Comparison of ENCODE assay signal across 1 cellular context in genomic region chr4:105708376-105709080, GRCh38.
TF ChIP-seq lines count a peak whose summit lies in the region.

TSS of gene GSTCD (plus strand) at chr4:105708784. CDS start at chr4:105717614, 8,830 bp downstream.
A gene with protein sequence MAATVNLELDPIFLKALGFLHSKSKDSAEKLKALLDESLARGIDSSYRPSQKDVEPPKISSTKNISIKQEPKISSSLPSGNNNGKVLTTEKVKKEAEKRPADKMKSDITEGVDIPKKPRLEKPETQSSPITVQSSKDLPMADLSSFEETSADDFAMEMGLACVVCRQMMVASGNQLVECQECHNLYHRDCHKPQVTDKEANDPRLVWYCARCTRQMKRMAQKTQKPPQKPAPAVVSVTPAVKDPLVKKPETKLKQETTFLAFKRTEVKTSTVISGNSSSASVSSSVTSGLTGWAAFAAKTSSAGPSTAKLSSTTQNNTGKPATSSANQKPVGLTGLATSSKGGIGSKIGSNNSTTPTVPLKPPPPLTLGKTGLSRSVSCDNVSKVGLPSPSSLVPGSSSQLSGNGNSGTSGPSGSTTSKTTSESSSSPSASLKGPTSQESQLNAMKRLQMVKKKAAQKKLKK (minus strand): TSS chr4:105708689. CDS start chr4:105700005, 8,684 bp downstream.

TF ChIP-seq in GM12878, 131 proteins besides CTCF, POLR2A, EP300 and RAD21 (continued from another document and continues in another):
- TF ChIP-seq, protein P1, sequence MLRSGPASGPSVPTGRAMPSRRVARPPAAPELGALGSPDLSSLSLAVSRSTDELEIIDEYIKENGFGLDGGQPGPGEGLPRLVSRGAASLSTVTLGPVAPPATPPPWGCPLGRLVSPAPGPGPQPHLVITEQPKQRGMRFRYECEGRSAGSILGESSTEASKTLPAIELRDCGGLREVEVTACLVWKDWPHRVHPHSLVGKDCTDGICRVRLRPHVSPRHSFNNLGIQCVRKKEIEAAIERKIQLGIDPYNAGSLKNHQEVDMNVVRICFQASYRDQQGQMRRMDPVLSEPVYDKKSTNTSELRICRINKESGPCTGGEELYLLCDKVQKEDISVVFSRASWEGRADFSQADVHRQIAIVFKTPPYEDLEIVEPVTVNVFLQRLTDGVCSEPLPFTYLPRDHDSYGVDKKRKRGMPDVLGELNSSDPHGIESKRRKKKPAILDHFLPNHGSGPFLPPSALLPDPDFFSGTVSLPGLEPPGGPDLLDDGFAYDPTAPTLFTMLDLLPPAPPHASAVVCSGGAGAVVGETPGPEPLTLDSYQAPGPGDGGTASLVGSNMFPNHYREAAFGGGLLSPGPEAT (IDR thresholded peaks at IDR 0.05; ENCODE audit: low read depth): peak; percentile 97
- TF ChIP-seq ELK1 (IDR thresholded peaks at IDR 0.05; ENCODE audit: low read depth, low read length) (peak; percentile 89), NFXL1 (IDR thresholded peaks at IDR 0.05; ENCODE audit: borderline replicate concordance) (no peak), WRNIP1 (IDR thresholded peaks at IDR 0.05; ENCODE audit: borderline replicate concordance, low read depth, low read length) (peak; percentile 98), CEBPB (IDR thresholded peaks at IDR 0.05; ENCODE audit: borderline replicate concordance in 1 of 2, low read depth in 2 of 2, low read length in 2 of 2) (no peak), HDAC6 (IDR thresholded peaks at IDR 0.05; ENCODE audit: unreplicated experiment) (peak; percentile 45), SIX5 (IDR thresholded peaks at IDR 0.05; ENCODE audit: low read depth, low read length, severe bottlenecking) (peak; percentile 79), RUNX3 (IDR thresholded peaks at IDR 0.05; ENCODE audit: low read length) (peak; percentile 88), NKRF (conservative IDR thresholded peaks at IDR 0.05) (peak; percentile 97; the same call in 1 of the 2 replicates), E4F1 (IDR thresholded peaks at IDR 0.05; ENCODE audit: borderline replicate concordance, partially characterized antibody) (no peak), STAT1 (conservative IDR thresholded peaks at IDR 0.05) (peak; percentile 97), PAX8 (IDR thresholded peaks at IDR 0.05) (no peak), LARP7 (IDR thresholded peaks at IDR 0.05) (peak; percentile 88), CREM (IDR thresholded peaks at IDR 0.05; ENCODE audit: low read depth) (peak; percentile 99), KLF5 (IDR thresholded peaks at IDR 0.05; ENCODE audit: partially characterized antibody) (no peak), EGR1 (IDR thresholded peaks at IDR 0.05; ENCODE audit: borderline replicate concordance in 1 of 2, low read depth in 2 of 2, low read length in 2 of 2) (peak; percentile 80 to 84), FOXK2 (IDR thresholded peaks at IDR 0.05) (no peak), HSF1 (IDR thresholded peaks at IDR 0.05; ENCODE audit: low read depth, low read length) (peak; percentile 90), ATF7 (IDR thresholded peaks at IDR 0.05; ENCODE audit: low read depth) (peak; percentile 91), HDAC2 (IDR thresholded peaks at IDR 0.05) (peak; percentile 94), CHD4 (IDR thresholded peaks at IDR 0.05) (no peak), IKZF1 (conservative IDR thresholded peaks at IDR 0.05) (peak; percentile 98), BMI1 (IDR thresholded peaks at IDR 0.05; ENCODE audit: borderline replicate concordance) (no peak), SUPT20H (IDR thresholded peaks at IDR 0.05; ENCODE audit: borderline replicate concordance, control insufficient read depth, low read depth, low read length) (no peak), MEF2A (IDR thresholded peaks at IDR 0.05; ENCODE audit: insufficient read depth, low read depth, low read length) (peak; percentile 84), CHD1 (IDR thresholded peaks at IDR 0.05; ENCODE audit: low read depth, low read length) (no peak), RELA (IDR thresholded peaks at IDR 0.05; ENCODE audit: borderline replicate concordance, partially characterized antibody) (peak; percentile 97), JUNB (IDR thresholded peaks at IDR 0.05) (peak; percentile 31; the same call in 1 of the 2 replicates), FOS (IDR thresholded peaks at IDR 0.05; ENCODE audit: borderline replicate concordance, extremely low read depth, insufficient read length) (no peak), MLLT1 (IDR thresholded peaks at IDR 0.05) (peak; percentile 81), ZNF622 (IDR thresholded peaks at IDR 0.05) (no peak), GATAD2B (conservative IDR thresholded peaks at IDR 0.05; ENCODE audit: low read depth) (peak; percentile 79), IRF4 (IDR thresholded peaks at IDR 0.05; ENCODE audit: low read depth, low read length) (peak; percentile 89)
- TF ChIP-seq, protein P2, sequence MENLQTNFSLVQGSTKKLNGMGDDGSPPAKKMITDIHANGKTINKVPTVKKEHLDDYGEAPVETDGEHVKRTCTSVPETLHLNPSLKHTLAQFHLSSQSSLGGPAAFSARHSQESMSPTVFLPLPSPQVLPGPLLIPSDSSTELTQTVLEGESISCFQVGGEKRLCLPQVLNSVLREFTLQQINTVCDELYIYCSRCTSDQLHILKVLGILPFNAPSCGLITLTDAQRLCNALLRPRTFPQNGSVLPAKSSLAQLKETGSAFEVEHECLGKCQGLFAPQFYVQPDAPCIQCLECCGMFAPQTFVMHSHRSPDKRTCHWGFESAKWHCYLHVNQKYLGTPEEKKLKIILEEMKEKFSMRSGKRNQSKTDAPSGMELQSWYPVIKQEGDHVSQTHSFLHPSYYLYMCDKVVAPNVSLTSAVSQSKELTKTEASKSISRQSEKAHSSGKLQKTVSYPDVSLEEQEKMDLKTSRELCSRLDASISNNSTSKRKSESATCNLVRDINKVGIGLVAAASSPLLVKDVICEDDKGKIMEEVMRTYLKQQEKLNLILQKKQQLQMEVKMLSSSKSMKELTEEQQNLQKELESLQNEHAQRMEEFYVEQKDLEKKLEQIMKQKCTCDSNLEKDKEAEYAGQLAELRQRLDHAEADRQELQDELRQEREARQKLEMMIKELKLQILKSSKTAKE (IDR thresholded peaks at IDR 0.05; ENCODE audit: low read depth, poor library complexity, severe bottlenecking): peak; percentile 69
- TF ChIP-seq, protein P3, sequence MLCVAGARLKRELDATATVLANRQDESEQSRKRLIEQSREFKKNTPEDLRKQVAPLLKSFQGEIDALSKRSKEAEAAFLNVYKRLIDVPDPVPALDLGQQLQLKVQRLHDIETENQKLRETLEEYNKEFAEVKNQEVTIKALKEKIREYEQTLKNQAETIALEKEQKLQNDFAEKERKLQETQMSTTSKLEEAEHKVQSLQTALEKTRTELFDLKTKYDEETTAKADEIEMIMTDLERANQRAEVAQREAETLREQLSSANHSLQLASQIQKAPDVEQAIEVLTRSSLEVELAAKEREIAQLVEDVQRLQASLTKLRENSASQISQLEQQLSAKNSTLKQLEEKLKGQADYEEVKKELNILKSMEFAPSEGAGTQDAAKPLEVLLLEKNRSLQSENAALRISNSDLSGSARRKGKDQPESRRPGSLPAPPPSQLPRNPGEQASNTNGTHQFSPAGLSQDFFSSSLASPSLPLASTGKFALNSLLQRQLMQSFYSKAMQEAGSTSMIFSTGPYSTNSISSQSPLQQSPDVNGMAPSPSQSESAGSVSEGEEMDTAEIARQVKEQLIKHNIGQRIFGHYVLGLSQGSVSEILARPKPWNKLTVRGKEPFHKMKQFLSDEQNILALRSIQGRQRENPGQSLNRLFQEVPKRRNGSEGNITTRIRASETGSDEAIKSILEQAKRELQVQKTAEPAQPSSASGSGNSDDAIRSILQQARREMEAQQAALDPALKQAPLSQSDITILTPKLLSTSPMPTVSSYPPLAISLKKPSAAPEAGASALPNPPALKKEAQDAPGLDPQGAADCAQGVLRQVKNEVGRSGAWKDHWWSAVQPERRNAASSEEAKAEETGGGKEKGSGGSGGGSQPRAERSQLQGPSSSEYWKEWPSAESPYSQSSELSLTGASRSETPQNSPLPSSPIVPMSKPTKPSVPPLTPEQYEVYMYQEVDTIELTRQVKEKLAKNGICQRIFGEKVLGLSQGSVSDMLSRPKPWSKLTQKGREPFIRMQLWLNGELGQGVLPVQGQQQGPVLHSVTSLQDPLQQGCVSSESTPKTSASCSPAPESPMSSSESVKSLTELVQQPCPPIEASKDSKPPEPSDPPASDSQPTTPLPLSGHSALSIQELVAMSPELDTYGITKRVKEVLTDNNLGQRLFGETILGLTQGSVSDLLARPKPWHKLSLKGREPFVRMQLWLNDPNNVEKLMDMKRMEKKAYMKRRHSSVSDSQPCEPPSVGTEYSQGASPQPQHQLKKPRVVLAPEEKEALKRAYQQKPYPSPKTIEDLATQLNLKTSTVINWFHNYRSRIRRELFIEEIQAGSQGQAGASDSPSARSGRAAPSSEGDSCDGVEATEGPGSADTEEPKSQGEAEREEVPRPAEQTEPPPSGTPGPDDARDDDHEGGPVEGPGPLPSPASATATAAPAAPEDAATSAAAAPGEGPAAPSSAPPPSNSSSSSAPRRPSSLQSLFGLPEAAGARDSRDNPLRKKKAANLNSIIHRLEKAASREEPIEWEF (IDR thresholded peaks at IDR 0.05; ENCODE audit: insufficient replicate concordance, low read depth, low read length): no peak
- TF ChIP-seq, protein P4, sequence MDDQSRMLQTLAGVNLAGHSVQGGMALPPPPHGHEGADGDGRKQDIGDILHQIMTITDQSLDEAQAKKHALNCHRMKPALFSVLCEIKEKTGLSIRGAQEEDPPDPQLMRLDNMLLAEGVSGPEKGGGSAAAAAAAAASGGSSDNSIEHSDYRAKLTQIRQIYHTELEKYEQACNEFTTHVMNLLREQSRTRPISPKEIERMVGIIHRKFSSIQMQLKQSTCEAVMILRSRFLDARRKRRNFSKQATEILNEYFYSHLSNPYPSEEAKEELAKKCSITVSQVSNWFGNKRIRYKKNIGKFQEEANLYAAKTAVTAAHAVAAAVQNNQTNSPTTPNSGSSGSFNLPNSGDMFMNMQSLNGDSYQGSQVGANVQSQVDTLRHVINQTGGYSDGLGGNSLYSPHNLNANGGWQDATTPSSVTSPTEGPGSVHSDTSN (IDR thresholded peaks at IDR 0.05; ENCODE audit: insufficient replicate concordance, low read depth, low read length): peak; percentile 80
- TF ChIP-seq, protein P5, sequence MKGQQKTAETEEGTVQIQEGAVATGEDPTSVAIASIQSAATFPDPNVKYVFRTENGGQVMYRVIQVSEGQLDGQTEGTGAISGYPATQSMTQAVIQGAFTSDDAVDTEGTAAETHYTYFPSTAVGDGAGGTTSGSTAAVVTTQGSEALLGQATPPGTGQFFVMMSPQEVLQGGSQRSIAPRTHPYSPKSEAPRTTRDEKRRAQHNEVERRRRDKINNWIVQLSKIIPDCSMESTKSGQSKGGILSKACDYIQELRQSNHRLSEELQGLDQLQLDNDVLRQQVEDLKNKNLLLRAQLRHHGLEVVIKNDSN (IDR thresholded peaks at IDR 0.05; ENCODE audit: borderline replicate concordance, extremely low read length, insufficient read depth, low read depth, low read length): peak; percentile 62
